In genomic region chr7:2141656-2142055, GRCh38 we compare ENCODE assay signal across 30 cellular contexts.
A peak's percentile ranks its signal among the peaks of the same experiment; 100 is the strongest.
DNase-seq lines count a peak whose midpoint lies in the region; ATAC-seq and TF ChIP-seq lines count a peak whose summit lies in the region.
"Had no signal": no experiment of that assay in that cellular context is flagged by ENCODE, and none has a peak within 500 bp of the region (broad histone marks: within the 10 kb centered on the region; RNA-seq: fewer than 3 reads in every experiment).

No MANE protein-coding gene starts in this region.

- H3K4me1 Mint-ChIP-seq in H9, result no peaks in the 10 kb centered on the region
- H3K4me1 Mint-ChIP-seq: activated CD4-positive, alpha-beta T cell treated with anti-CD3 and anti-CD28 coated beads, Interleukin-2, amount 10 ng/mL, durations not matched to agents 24 days and 14 days had no signal

- no peak overlapping the region for H3T11ph ChIP-seq in H9 (ENCODE audit: low read length)

- H2BK20ac ChIP-seq in H9 (ENCODE audit: low read depth, low read length, poor library complexity, severe bottlenecking), result no peak overlapping the region

- no peak overlapping the region for H3K4me3 ChIP-seq in BLaER1
- H3K4me3 ChIP-seq in dorsolateral prefrontal cortex, result no peak overlapping the region
- H3K4me3 ChIP-seq in hepatocyte, result no peak overlapping the region
- H3K4me3 ChIP-seq: GM23248, sigmoid colon, SJSA1 had no signal

- no peak overlapping the region for H3K14ac ChIP-seq in H9 (ENCODE audit: insufficient read depth, low read length)

- H3K36me3 ChIP-seq in BLaER1 (peaks cover 39% of the 10 kb centered on the region), hepatocyte (replicated peaks; ENCODE audit: insufficient read depth, low read depth) (no peaks in the 10 kb centered on the region)

- no peak for DNase-seq in H9
- peak in 9 of 10 donors; percentile 38 to 78 (median 69) for DNase-seq in dorsolateral prefrontal cortex
- DNase-seq in occipital lobe (lab: John Stamatoyannopoulos, UW), result peak; percentile 34
- no peak for DNase-seq in hepatocyte (ENCODE audit: low spot score)
- DNase-seq in NCI-H1694 (lab: John Stamatoyannopoulos, UW), result no peak
- DNase-seq: activated CD4-positive, alpha-beta T cell treated with anti-CD3 and anti-CD28 coated beads, Interleukin-2, amount 10 ng/mL, durations not matched to agents 24 days and 14 days; activated CD8-positive, alpha-beta memory T cell treated with anti-CD3 and anti-CD28 coated beads for 24 hours; activated effector memory CD4-positive, alpha-beta T cell treated with Interleukin-2 at 50 U/mL for 16 hours; activated naive CD8-positive, alpha-beta T cell treated with anti-CD3 and anti-CD28 coated beads, Interleukin-2, amount 10 ng/mL, durations not matched to agents 7 days and 5 days; activated T-cell treated with anti-CD3 and anti-CD28 coated beads for 4 hours; cerebellar nuclear complex; DMS79; GF-D8; GM23248; HFFc6; left colon; NCI-H1694 treated with DMSO at 0.1 percent for 48 hours; NCI-H2171; sigmoid colon; T1000; WERI-Rb-1 had no signal

- H2AFZ ChIP-seq in H9 (ENCODE audit: low read length), result no peak overlapping the region
- H2AFZ ChIP-seq in hepatocyte, result no peak overlapping the region
- H2AFZ ChIP-seq: GM23248 had no signal

- H3K9ac ChIP-seq in BLaER1 (peak overlapping the region; percentile 24; the same call in 1 of the 2 replicates), H9 (ENCODE audit: extremely low read depth, insufficient read length, low read length) (no peak overlapping the region)
- H3K9ac ChIP-seq: GM23248 had no signal

- no peaks in the 10 kb centered on the region for H3K23me2 ChIP-seq in H9 (ENCODE audit: insufficient read length, low read depth, low read length, poor library complexity, severe bottlenecking)

- H3K79me1 ChIP-seq in H9 (ENCODE audit: insufficient read depth, low read depth, low read length, poor library complexity, severe bottlenecking), result no peaks in the 10 kb centered on the region

- no peaks in the 10 kb centered on the region for H3K27me3 Mint-ChIP-seq in H9 (ENCODE audit: low read depth)
- H3K27me3 Mint-ChIP-seq: activated CD4-positive, alpha-beta T cell treated with anti-CD3 and anti-CD28 coated beads, Interleukin-2, amount 10 ng/mL, durations not matched to agents 24 days and 14 days; activated naive CD8-positive, alpha-beta T cell treated with anti-CD3 and anti-CD28 coated beads, Interleukin-2, amount 10 ng/mL, durations not matched to agents 7 days and 5 days; memory B cell; progenitor cell of endocrine pancreas; type B pancreatic cell had no signal

- H4K91ac ChIP-seq in H9 (ENCODE audit: insufficient read length, low read depth, low read length), result no peak overlapping the region

- WGBS in H9 (ENCODE audit: extremely low coverage, insufficient read length, low lambda C conversion rate), result no CpG with 5 or more reads among the region's 14 CpGs
- WGBS in hepatocyte (ENCODE audit: low lambda C conversion rate, missing lambda C conversion rate), result 96% methylated on average over 14 of the region's 14 CpGs

- H2BK120ac ChIP-seq in H9 (ENCODE audit: low read depth, low read length, poor library complexity, severe bottlenecking), result no peak overlapping the region

- H3K4me3 Mint-ChIP-seq in H9, result no peak overlapping the region
- H3K4me3 Mint-ChIP-seq: activated CD4-positive, alpha-beta T cell treated with anti-CD3 and anti-CD28 coated beads, Interleukin-2, amount 10 ng/mL, durations not matched to agents 24 days and 14 days; activated naive CD8-positive, alpha-beta T cell treated with anti-CD3 and anti-CD28 coated beads, Interleukin-2, amount 10 ng/mL, durations not matched to agents 7 days and 5 days; CD14-positive monocyte; HFFc6; memory B cell; stimulated activated effector memory CD8-positive, alpha-beta T cell treated with anti-CD3 and anti-CD28 coated beads, Interleukin-12 subunit alpha, Interleukin-12 subunit beta, amount 100 ng/mL, for 72 hours; type B pancreatic cell had no signal

- H4K20me1 ChIP-seq in BLaER1, result no peaks in the 10 kb centered on the region
- H4K20me1 ChIP-seq in H9 (ENCODE audit: control insufficient read depth, insufficient read depth, insufficient read length), result no peaks in the 10 kb centered on the region
- H4K20me1 ChIP-seq in hepatocyte (ENCODE audit: insufficient read depth, poor library complexity, severe bottlenecking), result no peaks in the 10 kb centered on the region

- no peaks in the 10 kb centered on the region for H3K27me3 ChIP-seq in BLaER1
- no peaks in the 10 kb centered on the region for H3K27me3 ChIP-seq in H9 (ENCODE audit: insufficient read depth, low read length)
- no peaks in the 10 kb centered on the region for H3K27me3 ChIP-seq in dorsolateral prefrontal cortex
- no peaks in the 10 kb centered on the region for H3K27me3 ChIP-seq in hepatocyte
- H3K27me3 ChIP-seq: sigmoid colon, SJSA1 had no signal

- peaks cover 100% of the 10 kb centered on the region for H3K4me1 ChIP-seq in BLaER1
- H3K4me1 ChIP-seq in H9 (ENCODE audit: insufficient read depth, low read length), result no peaks in the 10 kb centered on the region
- H3K4me1 ChIP-seq in hepatocyte (ENCODE audit: insufficient read depth), result no peaks in the 10 kb centered on the region
- H3K4me1 ChIP-seq: sigmoid colon, SJSA1 had no signal

- no peak overlapping the region for H3K18ac ChIP-seq in H9 (ENCODE audit: insufficient read length, low read depth, low read length)

- H3K9me3 Mint-ChIP-seq in H9, result no peaks in the 10 kb centered on the region
- H3K9me3 Mint-ChIP-seq: activated CD4-positive, alpha-beta T cell treated with anti-CD3 and anti-CD28 coated beads, Interleukin-2, amount 10 ng/mL, durations not matched to agents 24 days and 14 days; activated naive CD8-positive, alpha-beta T cell treated with anti-CD3 and anti-CD28 coated beads, Interleukin-2, amount 10 ng/mL, durations not matched to agents 7 days and 5 days; CD14-positive monocyte; HFFc6; memory B cell; stimulated activated effector memory CD8-positive, alpha-beta T cell treated with anti-CD3 and anti-CD28 coated beads, Interleukin-12 subunit alpha, Interleukin-12 subunit beta, amount 100 ng/mL, for 72 hours; type B pancreatic cell had no signal

- H2BK15ac ChIP-seq in H9 (ENCODE audit: low read depth, low read length), result no peak overlapping the region

- H2BK5ac ChIP-seq in H9 (ENCODE audit: insufficient read length, low read length), result no peak overlapping the region

- intact Hi-C loops in dorsolateral prefrontal cortex (cut with DNase I), result loop anchor here in 1 of 2 donors (10.0 kb wide), 1 partner anchor 477 kb away; no protein-coding TSS in a partner anchor

- no peak overlapping the region for H4K8ac ChIP-seq in H9 (replicated peaks; ENCODE audit: insufficient read length, low read depth, low read length)

- H4K5ac ChIP-seq in H9 (ENCODE audit: insufficient read length, low read depth, low read length), result no peak overlapping the region

- H2AK5ac ChIP-seq in H9 (ENCODE audit: insufficient read length, low read length), result no peak overlapping the region

- H3K4me2 ChIP-seq in BLaER1 (peak overlapping the region; percentile 96), H9 (ENCODE audit: insufficient read depth, insufficient read length, low read length) (no peak overlapping the region), hepatocyte (no peak overlapping the region)

- H3K9me3 ChIP-seq in BLaER1, result peaks cover 16% of the 10 kb centered on the region
- H3K9me3 ChIP-seq in H9 (ENCODE audit: control insufficient read depth, low read depth, low read length), result no peaks in the 10 kb centered on the region
- no peaks in the 10 kb centered on the region for H3K9me3 ChIP-seq in hepatocyte (ENCODE audit: low read depth)
- H3K9me3 ChIP-seq: sigmoid colon, SJSA1 had no signal

- H3K36me3 Mint-ChIP-seq in H9 (ENCODE audit: insufficient read depth in 1 of 3, low read depth in 3 of 3), result peaks cover 17 to 34% (median 31%) of the 10 kb centered on the region in 3 experiments; a peak in 6 of 7 replicates

- 0 out of 3 replicates have a peak, but pooled peaks have one; percentile 26 for TF ChIP-seq CTCF in H9 (conservative IDR thresholded peaks at IDR 0.05)
- peak in 52 of 56 donors; percentile 24 to 74 (median 51) for TF ChIP-seq CTCF in dorsolateral prefrontal cortex (IDR thresholded peaks at IDR 0.05 in 54 of 56, conservative IDR thresholded peaks at IDR 0.05 in 2 of 56; ENCODE audit: low read depth in 1 of 56, partially characterized antibody in 56 of 56)
- no peak for TF ChIP-seq CTCF in hepatocyte (IDR thresholded peaks at IDR 0.05; ENCODE audit: poor library complexity)

- no peaks in the 10 kb centered on the region for H3K9me2 ChIP-seq in hepatocyte (replicated peaks; ENCODE audit: insufficient read depth)

- no peak overlapping the region for H3K27ac Mint-ChIP-seq in H9
- H3K27ac Mint-ChIP-seq: activated CD4-positive, alpha-beta T cell treated with anti-CD3 and anti-CD28 coated beads, Interleukin-2, amount 10 ng/mL, durations not matched to agents 24 days and 14 days; activated naive CD8-positive, alpha-beta T cell treated with anti-CD3 and anti-CD28 coated beads, Interleukin-2, amount 10 ng/mL, durations not matched to agents 7 days and 5 days; HFFc6; memory B cell; progenitor cell of endocrine pancreas; stimulated activated effector memory CD8-positive, alpha-beta T cell treated with anti-CD3 and anti-CD28 coated beads, Interleukin-12 subunit alpha, Interleukin-12 subunit beta, amount 100 ng/mL, for 72 hours; type B pancreatic cell had no signal

- H3K4ac ChIP-seq in H9 (ENCODE audit: low read depth, low read length), result no peak overlapping the region

- H3K79me2 ChIP-seq in H9 (ENCODE audit: insufficient read depth, low read length), result no peaks in the 10 kb centered on the region
- no peaks in the 10 kb centered on the region for H3K79me2 ChIP-seq in hepatocyte

- no peak overlapping the region for H2BK12ac ChIP-seq in H9 (ENCODE audit: insufficient read length, low read depth, low read length)

- no peak for ATAC-seq in GM21423 (IDR thresholded peaks at IDR 0.05; ENCODE audit: unreplicated experiment)
- ATAC-seq in activated CD4-positive, CD25-positive, alpha-beta regulatory T cell treated with anti-CD3 and anti-CD28 coated beads, Interleukin-2, amount 50 U/mL, for 24 hours, result no peak
- ATAC-seq: left colon; stimulated activated effector memory CD8-positive, alpha-beta T cell treated with anti-CD3 and anti-CD28 coated beads, Interleukin-12 subunit alpha, Interleukin-12 subunit beta, amount 100 ng/mL, for 72 hours had no signal

- H3K56ac ChIP-seq in H9 (ENCODE audit: insufficient read length, low read depth, low read length), result no peak overlapping the region

- no peak overlapping the region for H3K23ac ChIP-seq in H9 (ENCODE audit: insufficient read length, low read depth, low read length)

- peak overlapping the region; percentile 96 for H3K27ac ChIP-seq in BLaER1
- no peak overlapping the region for H3K27ac ChIP-seq in H9 (ENCODE audit: insufficient read length, low read depth, low read length)
- H3K27ac ChIP-seq in dorsolateral prefrontal cortex, result peak overlapping the region in 4 of 59 donors; percentile 23 to 66 (median 56)
- no peak overlapping the region for H3K27ac ChIP-seq in hepatocyte
- H3K27ac ChIP-seq: GM23248, sigmoid colon, SJSA1, WERI-Rb-1 had no signal

Comparison
In these comparisons a context has a peak if more than half of its experiments do, and no peak if none do; other contexts are left out.
1. DNase-seq: peak in dorsolateral prefrontal cortex (9 of 10) and occipital lobe (single experiment); none in H9 (single experiment), hepatocyte (single experiment) and NCI-H1694 (single experiment).